In genomic region chr4:109432203-109432602, GRCh38 we compare ENCODE assay signal across 8 cellular contexts. TPM values are rescaled to one million over a fixed set of nuclear protein-coding genes. Genes with fewer than 3 reads are reported as not detected.
DNase-seq lines count a peak whose midpoint lies in the region; ATAC-seq and TF ChIP-seq lines count a peak whose summit lies in the region.

No MANE protein-coding gene starts in this region.

- H3K27me3 Mint-ChIP-seq in activated CD8-positive, alpha-beta memory T cell treated with anti-CD3 and anti-CD28 coated beads, Interleukin-2, amount 10 ng/mL, durations not matched to agents 7 days and 5 days: no peaks in the 10 kb centered on the region
- no peaks in the 10 kb centered on the region for H3K27me3 Mint-ChIP-seq in T-helper 17 cell

- WGBS in hepatocyte (ENCODE audit: low lambda C conversion rate, missing lambda C conversion rate): 26% methylated on average over 1 of the region's 1 CpG

- no peak for ATAC-seq in activated CD8-positive, alpha-beta memory T cell treated with anti-CD3 and anti-CD28 coated beads, Interleukin-2, amount 10 ng/mL, durations not matched to agents 7 days and 5 days
- no peak for ATAC-seq in T-helper 17 cell
- ATAC-seq in foreskin keratinocyte: no peak

- peaks cover 55% of the 10 kb centered on the region for H3K79me2 ChIP-seq in hepatocyte

- H3K36me3 Mint-ChIP-seq in activated CD8-positive, alpha-beta memory T cell treated with anti-CD3 and anti-CD28 coated beads, Interleukin-2, amount 10 ng/mL, durations not matched to agents 7 days and 5 days: peaks cover 9% of the 10 kb centered on the region
- no peaks in the 10 kb centered on the region for H3K36me3 Mint-ChIP-seq in T-helper 17 cell (ENCODE audit: low read depth)

- H3K4me3 Mint-ChIP-seq in activated CD8-positive, alpha-beta memory T cell treated with anti-CD3 and anti-CD28 coated beads, Interleukin-2, amount 10 ng/mL, durations not matched to agents 7 days and 5 days: peak overlapping the region; percentile 81
- H3K4me3 Mint-ChIP-seq in T-helper 17 cell: no peak overlapping the region

- H3K36me3 ChIP-seq in hepatocyte (replicated peaks; ENCODE audit: insufficient read depth, low read depth) (no peaks in the 10 kb centered on the region), stomach smooth muscle (ENCODE audit: control insufficient read depth in 2 of 2, insufficient read depth in 2 of 2, low read length in 2 of 2) (no peaks in the 10 kb centered on the region)

- H3K9me3 ChIP-seq in T-helper 17 cell (ENCODE audit: control insufficient read depth, low read length, poor library complexity, severe bottlenecking) (no peaks in the 10 kb centered on the region), hepatocyte (ENCODE audit: low read depth) (no peaks in the 10 kb centered on the region), stomach smooth muscle (ENCODE audit: control insufficient read depth in 2 of 2, low read length in 2 of 2) (no peaks in the 10 kb centered on the region)

- peak overlapping the region; percentile 1 for H3K4me3 ChIP-seq in hepatocyte
- H3K4me3 ChIP-seq in stomach smooth muscle (ENCODE audit: low read length in 2 of 2): peak overlapping the region in 1 of 2 donors; percentile 87

- no peak for TF ChIP-seq CTCF in hepatocyte (IDR thresholded peaks at IDR 0.05; ENCODE audit: poor library complexity)
- no peak for TF ChIP-seq CTCF in foreskin keratinocyte (conservative IDR thresholded peaks at IDR 0.05)

- H3K9me3 Mint-ChIP-seq in activated CD8-positive, alpha-beta memory T cell treated with anti-CD3 and anti-CD28 coated beads, Interleukin-2, amount 10 ng/mL, durations not matched to agents 7 days and 5 days (ENCODE audit: low read depth): no peaks in the 10 kb centered on the region

- H3K9ac ChIP-seq in stomach smooth muscle (ENCODE audit: low read length in 2 of 2): peak overlapping the region; percentile 87 to 92

- H3K27me3 ChIP-seq in hepatocyte (no peaks in the 10 kb centered on the region), stomach smooth muscle (ENCODE audit: control insufficient read depth in 1 of 2, insufficient read depth in 2 of 2, low read length in 2 of 2) (no peaks in the 10 kb centered on the region), foreskin keratinocyte (no peaks in the 10 kb centered on the region)

- peak overlapping the region; percentile 82 for H3K4me2 ChIP-seq in hepatocyte

- H3K27ac ChIP-seq in hepatocyte: peak overlapping the region; percentile 98
- H3K27ac ChIP-seq in stomach smooth muscle (ENCODE audit: low read length): peak overlapping the region; percentile 86
- H3K27ac ChIP-seq in foreskin keratinocyte: no peak overlapping the region

- H3K4me1 Mint-ChIP-seq in activated CD8-positive, alpha-beta memory T cell treated with anti-CD3 and anti-CD28 coated beads, Interleukin-2, amount 10 ng/mL, durations not matched to agents 7 days and 5 days: peaks cover 51% of the 10 kb centered on the region
- peaks cover 22% of the 10 kb centered on the region for H3K4me1 Mint-ChIP-seq in T-helper 17 cell

- H4K20me1 ChIP-seq in hepatocyte (ENCODE audit: insufficient read depth, poor library complexity, severe bottlenecking): peaks cover 31% of the 10 kb centered on the region

- H3K4me1 ChIP-seq in hepatocyte (ENCODE audit: insufficient read depth): peaks cover 25% of the 10 kb centered on the region
- peaks cover 17% of the 10 kb centered on the region for H3K4me1 ChIP-seq in stomach smooth muscle (ENCODE audit: control insufficient read depth, insufficient read depth, low read length)
- peaks cover 17% of the 10 kb centered on the region for H3K4me1 ChIP-seq in foreskin keratinocyte

- CTCF ChIA-PET in activated CD8-positive, alpha-beta memory T cell treated with anti-CD3 and anti-CD28 coated beads, Interleukin-2, amount 10 ng/mL, durations not matched to agents 7 days and 5 days (lab: Charles Lee): interaction anchor here (0.9 to 3.2 kb wide), 19 partner anchors 9 to 563 kb away, joined by 3 to 30 read pairs (median 5); partner anchors contain the start of genes GAR1, MCUB, PLA2G12A and RRH

- H2AFZ ChIP-seq in hepatocyte: no peak overlapping the region

- no peak overlapping the region for H3K27ac Mint-ChIP-seq in activated CD8-positive, alpha-beta memory T cell treated with anti-CD3 and anti-CD28 coated beads, Interleukin-2, amount 10 ng/mL, durations not matched to agents 7 days and 5 days
- H3K27ac Mint-ChIP-seq in T-helper 17 cell: peak overlapping the region; percentile 45

- no peak for DNase-seq in activated CD8-positive, alpha-beta memory T cell treated with anti-CD3 and anti-CD28 coated beads, Interleukin-2, amount 10 ng/mL, durations not matched to agents 7 days and 5 days
- DNase-seq in activated CD8-positive, alpha-beta memory T cell treated with anti-CD3 and anti-CD28 coated beads for 24 hours: no peak
- DNase-seq in T-helper 17 cell (no peak), hepatocyte (ENCODE audit: low spot score) (no peak), foreskin keratinocyte (no peak), GM03348 (ENCODE audit: low spot score) (no peak), NCI-H2171 (lab: John Stamatoyannopoulos, UW) (no peak)

- H3K9me2 ChIP-seq in hepatocyte (replicated peaks; ENCODE audit: insufficient read depth): no peaks in the 10 kb centered on the region

RNA-seq across cellular contexts. Expression of gene SEC24B, which starts 1.4 kb away (rescaled TPM):
- total RNA-seq in activated CD8-positive, alpha-beta memory T cell treated with anti-CD3 and anti-CD28 coated beads, Interleukin-2, amount 10 ng/mL, durations not matched to agents 7 days and 5 days: 10 to 100 TPM; 22.0 to 25.9 TPM
- total RNA-seq in T-helper 17 cell (10 to 100 TPM; 37.8 to 39.5 TPM), hepatocyte (28.3 and 29.3 TPM in 2 replicates), foreskin keratinocyte (31.4 and 31.8 TPM in 2 replicates)
- polyA plus RNA-seq in hepatocyte (17.2 TPM in 2 replicates), foreskin keratinocyte (6.0 and 7.7 TPM in 2 replicates)
